8 cellular contexts compared by ENCODE assay signal in the genomic region with DNA sequence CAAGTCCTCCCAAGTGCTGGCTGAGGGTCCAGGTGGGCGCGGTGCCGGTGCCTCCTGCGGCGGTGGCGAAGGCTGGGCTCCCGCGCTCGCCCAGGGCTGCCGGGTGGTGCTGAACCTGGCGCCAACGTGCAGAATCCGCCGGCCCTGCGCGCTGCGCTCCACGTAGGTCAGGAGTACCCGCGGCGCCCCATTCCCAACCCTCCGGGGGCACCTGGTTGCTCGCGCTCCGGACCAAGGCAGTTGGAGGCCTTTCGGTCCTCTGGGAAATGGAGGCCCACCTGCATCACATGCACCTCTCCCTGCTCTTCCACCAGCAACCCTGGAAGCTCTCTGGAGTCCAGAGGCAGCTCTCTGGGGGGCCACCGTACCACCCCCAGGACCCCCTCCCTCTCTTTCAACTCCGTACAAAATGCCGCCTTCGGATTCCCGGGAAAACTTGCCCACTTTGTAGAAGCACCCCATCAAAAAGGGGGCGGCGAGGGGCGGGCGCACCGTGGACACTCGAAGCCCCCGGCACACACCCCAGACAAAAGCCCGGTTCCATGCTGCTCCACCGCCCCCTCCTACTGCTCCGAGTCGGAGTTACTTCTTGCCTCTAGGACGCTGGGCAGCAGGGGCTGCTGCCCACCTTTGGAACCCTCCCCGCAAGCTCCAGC. TPM values are rescaled to one million over a fixed set of nuclear protein-coding genes. Genes with fewer than 3 reads are reported as not detected.
DNase-seq lines count a peak whose midpoint lies in the region; ATAC-seq and TF ChIP-seq lines count a peak whose summit lies in the region.

No MANE protein-coding gene starts in this region.

- H3K27ac ChIP-seq in HL-60 (replicated peaks) (peak overlapping the region; percentile 62), cardiac muscle cell (no peak overlapping the region)

- H3K9me3 ChIP-seq in cardiac muscle cell (ENCODE audit: low read depth): no peaks in the 10 kb centered on the region

- ATAC-seq in sciatic nerve: no peak

- intact Hi-C loops in sciatic nerve (cut with DNase I): no loop called here

- H3K27me3 ChIP-seq in HL-60 (ENCODE audit: insufficient read depth, poor library complexity, severe bottlenecking): peaks cover 3% of the 10 kb centered on the region
- peaks cover 18% of the 10 kb centered on the region for H3K27me3 ChIP-seq in cardiac muscle cell

- DNase-seq in NCI-H82 (lab: John Stamatoyannopoulos, UW) (peak; percentile 42), NCI-H82 treated with DMSO at 0.1 percent for 48 hours (lab: John Stamatoyannopoulos, UW; ENCODE audit: unreplicated experiment) (no peak), HL-60 (ENCODE audit: low read depth in 1 of 2, low spot score in 1 of 2) (peak in 1 of 2 experiments; percentile 5), cardiac muscle cell (ENCODE audit: low read depth in 1 of 2, low spot score in 1 of 2) (peak; percentile 16 to 64), sciatic nerve (ENCODE audit: low spot score) (peak; percentile 63), T-helper 9 cell (no peak), NAMALWA (ENCODE audit: low spot score) (no peak)
- DNase-seq in activated CD8-positive, alpha-beta memory T cell treated with anti-CD3 and anti-CD28 coated beads, Interleukin-2, amount 50 U/mL, for 48 hours: peak; percentile 55

- no peaks in the 10 kb centered on the region for H3K36me3 ChIP-seq in cardiac muscle cell

- H3K4me3 ChIP-seq in HL-60 (replicated peaks; ENCODE audit: insufficient read depth, low read length): peak overlapping the region; percentile 47
- peak overlapping the region; percentile 59 for H3K4me3 ChIP-seq in cardiac muscle cell

- no peaks in the 10 kb centered on the region for H3K4me1 ChIP-seq in cardiac muscle cell (ENCODE audit: low read depth)

- TF ChIP-seq CTCF in HL-60 (IDR thresholded peaks at IDR 0.05; ENCODE audit: insufficient read depth, low read length) (no peak), cardiac muscle cell (IDR thresholded peaks at IDR 0.05; ENCODE audit: low read depth, low read length) (no peak)

RNA-seq across cellular contexts. Expression of a gene that starts 0.7 kb away (rescaled TPM):
- total RNA-seq in cardiac muscle cell (2.1 and 3.0 TPM in 2 replicates), sciatic nerve (1.8 TPM)
- 2.7 and 3.5 TPM in 2 replicates for polyA plus RNA-seq in cardiac muscle cell

RNA-seq across cellular contexts. Expression of a gene that starts 44.3 kb away (rescaled TPM):
- total RNA-seq in cardiac muscle cell: not detected in 2 replicates
- not detected in 2 replicates for polyA plus RNA-seq in cardiac muscle cell
- total RNA-seq in sciatic nerve: not detected

Comparison
In these comparisons a context has a peak if more than half of its experiments do, and no peak if none do; other contexts are left out.
1. DNase-seq: peak in NCI-H82 (single experiment), activated CD8-positive, alpha-beta memory T cell treated with anti-CD3 and anti-CD28 coated beads, Interleukin-2, amount 50 U/mL, for 48 hours (single experiment), cardiac muscle cell (2 of 2) and sciatic nerve (single experiment); none in NCI-H82 treated with DMSO at 0.1 percent for 48 hours (single experiment), T-helper 9 cell (single experiment) and NAMALWA (single experiment).